In genomic region chr6:145546265-145546664, GRCh38 we compare ENCODE assay signal across 30 cellular contexts.
"Had no signal": no experiment of that assay in that cellular context is flagged by ENCODE, and none has a peak within 500 bp of the region (broad histone marks: within the 10 kb centered on the region; RNA-seq: fewer than 3 reads in every experiment).

No MANE protein-coding gene starts in this region.

- DNase-seq: naive B cell; naive thymus-derived CD8-positive, alpha-beta T cell; nephron progenitor cell; nucleus accumbens; pancreas; right cardiac atrium; right lobe of liver; sigmoid colon; spleen; stimulated activated CD4-positive, alpha-beta T cell treated with anti-CD3 and anti-CD28 coated beads, Interleukin-12 subunit alpha, Interleukin-12 subunit beta, amount 100 ng/mL, for 4 hours; stimulated activated CD4-positive, alpha-beta T cell treated with anti-CD3 and anti-CD28 coated beads, Interleukin-1b, Interleukin-23, amount 100 ng/mL, for 48 hours; stimulated activated CD4-positive, alpha-beta T cell treated with anti-CD3 and anti-CD28 coated beads, Interleukin-4, amount 100 ng/mL, for 1 hour; stimulated activated CD4-positive, alpha-beta T cell treated with anti-CD3 and anti-CD28 coated beads, Interleukin-4, amount 100 ng/mL, for 4 hours; stimulated activated CD8-positive, alpha-beta memory T cell treated with anti-CD3 and anti-CD28 coated beads, Interleukin-4, amount 100 ng/mL, for 48 hours; stimulated activated naive CD4-positive, alpha-beta T cell; stimulated activated naive CD8-positive, alpha-beta T cell treated with anti-CD3 and anti-CD28 coated beads, Interleukin-15, amount 100 ng/mL, for 72 hours; stimulated activated naive CD8-positive, alpha-beta T cell treated with anti-CD3 and anti-CD28 coated beads, Interleukin-15, Interleukin-2, amounts not matched to agents 100 U/mL and 50 U/mL, for 24 hours; substantia nigra; testis; tibial artery; transverse colon; upper lobe of left lung had no signal

- H3K4me1 ChIP-seq: pancreas, prostate gland, right lobe of liver, sigmoid colon, spleen, suprapubic skin, testis, tibial artery, transverse colon, upper lobe of left lung, vagina had no signal

- H3K27ac ChIP-seq: neutrophil, pancreas, prostate gland, right lobe of liver, sigmoid colon, skin epidermis, spleen, suprapubic skin, testis, tibial artery, transverse colon, upper lobe of left lung, vagina had no signal

- H3K36me3 ChIP-seq: neutrophil, pancreas, prostate gland, right lobe of liver, sigmoid colon, spleen, suprapubic skin, tibial artery, transverse colon, upper lobe of left lung, vagina had no signal

- ATAC-seq: naive thymus-derived CD8-positive, alpha-beta T cell; natural killer cell treated with Interleukin-12 subunit alpha and Interleukin-12 subunit beta and Interleukin-15 and Interleukin-18, amount 100 ng/mL, for 72 hours; pancreas; right cardiac atrium; right lobe of liver; stimulated activated memory B cell treated with anti-CD40 and anti-IgM and Interleukin-4, amounts not matched to agents 10 μg/mL and 1 μg/mL and 100 μg/mL, for 72 hours; stimulated activated naive CD8-positive, alpha-beta T cell treated with anti-CD3 and anti-CD28 coated beads, Interleukin-15, amount 100 ng/mL, for 72 hours; stimulated activated naive CD8-positive, alpha-beta T cell treated with anti-CD3 and anti-CD28 coated beads, Interleukin-15, Interleukin-2, amounts not matched to agents 100 U/mL and 50 U/mL, for 24 hours had no signal

- H3K9me3 ChIP-seq: neutrophil, pancreas, prostate gland, right lobe of liver, sigmoid colon, spleen, suprapubic skin, testis, tibial artery, transverse colon, upper lobe of left lung, vagina had no signal

- H3K27me3 ChIP-seq: neutrophil, pancreas, right lobe of liver, sigmoid colon, spleen, suprapubic skin, testis, tibial artery, transverse colon, upper lobe of left lung, vagina had no signal

- H3K4me3 ChIP-seq: pancreas, prostate gland, right lobe of liver, sigmoid colon, skin epidermis, smooth muscle cell, spleen, suprapubic skin, testis, tibial artery, transverse colon, upper lobe of left lung, vagina had no signal
